1 cellular context compared by ENCODE assay signal in the genomic region with DNA sequence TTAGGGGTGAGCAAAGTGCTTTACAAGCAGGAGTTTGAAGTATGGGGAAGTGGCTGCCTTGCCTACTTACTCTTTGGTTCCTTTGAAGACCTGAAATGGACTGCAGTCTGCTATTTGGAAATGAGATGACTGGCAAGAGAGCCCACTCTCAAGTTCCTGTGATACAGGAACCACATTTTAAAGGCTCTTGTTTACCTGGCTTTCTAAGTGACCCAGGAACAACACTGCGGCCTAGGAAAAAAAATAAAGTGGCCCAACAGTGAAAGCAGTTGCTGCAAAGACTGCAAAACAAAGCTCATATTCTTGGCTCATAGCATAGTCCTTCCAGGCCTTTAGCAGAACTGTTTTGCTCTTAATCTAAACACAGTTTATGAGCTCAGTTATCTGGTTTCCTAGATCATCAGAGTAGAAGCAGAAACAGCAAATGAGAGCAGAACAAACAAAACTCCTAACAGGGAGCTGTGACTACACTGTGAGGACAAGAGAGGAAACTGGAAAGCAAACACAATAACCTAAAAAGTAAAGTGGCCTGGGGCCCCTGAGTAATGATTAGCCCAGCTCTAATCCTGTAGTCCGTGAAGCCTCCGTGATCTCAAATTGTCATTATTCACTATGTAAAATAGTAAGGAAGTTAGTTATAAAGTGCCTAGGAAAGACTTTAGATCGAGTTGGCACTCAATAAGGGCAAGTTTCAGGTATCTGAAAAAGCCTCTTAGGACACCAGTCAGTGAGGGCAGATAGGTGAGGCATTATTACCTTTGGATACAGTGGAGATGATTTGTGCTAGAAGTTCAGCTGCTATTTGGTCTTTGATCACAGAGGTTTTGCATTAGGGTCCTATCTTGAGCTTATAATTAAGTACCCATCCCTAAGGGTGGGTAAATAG.
TF ChIP-seq lines count a peak whose summit lies in the region.

No MANE protein-coding gene starts in this region.

TF ChIP-seq in HepG2, 621 proteins besides CTCF, POLR2A, EP300 and RAD21 (continues in another document):
- TF ChIP-seq FOXJ3 (CRISPR knock-in tag; IDR thresholded peaks at IDR 0.05; ENCODE audit: borderline replicate concordance) (peak; percentile 81), TFE3 (CRISPR knock-in tag; IDR thresholded peaks at IDR 0.05) (no peak), PRDM10 (CRISPR knock-in tag; IDR thresholded peaks at IDR 0.05; ENCODE audit: low read depth) (0 out of 2 replicates have a peak, but pooled peaks have one; percentile 23), ARID2 (CRISPR knock-in tag; IDR thresholded peaks at IDR 0.05; ENCODE audit: borderline replicate concordance) (peak; percentile 34; the same call in 1 of the 2 replicates), TOE1 (CRISPR knock-in tag; IDR thresholded peaks at IDR 0.05) (no peak), CCDC6 (CRISPR knock-in tag; IDR thresholded peaks at IDR 0.05) (no peak), ZNF160 (CRISPR knock-in tag; IDR thresholded peaks at IDR 0.05) (0 out of 2 replicates have a peak, but pooled peaks have one; percentile 47), ZNF350 (CRISPR knock-in tag; IDR thresholded peaks at IDR 0.05; ENCODE audit: borderline replicate concordance, low read depth) (no peak), CERS6 (CRISPR knock-in tag; IDR thresholded peaks at IDR 0.05) (no peak), ZSCAN9 (CRISPR knock-in tag; IDR thresholded peaks at IDR 0.05; ENCODE audit: borderline replicate concordance) (peak; percentile 60), BORCS8-MEF2B (CRISPR knock-in tag; IDR thresholded peaks at IDR 0.05) (no peak), ZNF792 (CRISPR knock-in tag; IDR thresholded peaks at IDR 0.05) (peak; percentile 78; the same call in 1 of the 2 replicates), BCL6 (CRISPR knock-in tag; IDR thresholded peaks at IDR 0.05) (peak; percentile 96), NKX3-1 (CRISPR knock-in tag; IDR thresholded peaks at IDR 0.05) (0 out of 2 replicates have a peak, but pooled peaks have one; percentile 35), ZNF513 (CRISPR knock-in tag; conservative IDR thresholded peaks at IDR 0.05) (no peak), TBX2 (CRISPR knock-in tag; IDR thresholded peaks at IDR 0.05; ENCODE audit: borderline replicate concordance) (peak; percentile 79), ZNF30 (CRISPR knock-in tag; IDR thresholded peaks at IDR 0.05) (no peak), ESRRA (CRISPR knock-in tag; IDR thresholded peaks at IDR 0.05; ENCODE audit: low read depth) (no peak), HIVEP1 (CRISPR knock-in tag; IDR thresholded peaks at IDR 0.05) (no peak), FOXO4 (CRISPR knock-in tag; conservative IDR thresholded peaks at IDR 0.05) (no peak), ASH2L (IDR thresholded peaks at IDR 0.05; ENCODE audit: insufficient read length, low read depth, low read length) (peak; percentile 91), ZNF501 (CRISPR knock-in tag; IDR thresholded peaks at IDR 0.05) (peak; percentile 2; the same call in 1 of the 2 replicates), KAT8 (CRISPR knock-in tag; IDR thresholded peaks at IDR 0.05) (peak; percentile 73), DNMT3B (CRISPR knock-in tag; conservative IDR thresholded peaks at IDR 0.05) (0 out of 2 replicates have a peak, but pooled peaks have one; percentile 47), KDM6A (CRISPR knock-in tag; IDR thresholded peaks at IDR 0.05; ENCODE audit: low read depth) (peak; percentile 51), ZNF780A (CRISPR knock-in tag; IDR thresholded peaks at IDR 0.05) (no peak), NR2F6 (IDR thresholded peaks at IDR 0.05) (peak; percentile 72), NR2F6 (CRISPR knock-in tag; IDR thresholded peaks at IDR 0.05) (peak; percentile 24; the same call in 1 of the 2 replicates), ZFP90 (CRISPR knock-in tag; IDR thresholded peaks at IDR 0.05; ENCODE audit: borderline replicate concordance) (peak; percentile 41; the same call in 1 of the 2 replicates), SALL2 (CRISPR knock-in tag; IDR thresholded peaks at IDR 0.05) (no peak)
- TF ChIP-seq, protein P1, sequence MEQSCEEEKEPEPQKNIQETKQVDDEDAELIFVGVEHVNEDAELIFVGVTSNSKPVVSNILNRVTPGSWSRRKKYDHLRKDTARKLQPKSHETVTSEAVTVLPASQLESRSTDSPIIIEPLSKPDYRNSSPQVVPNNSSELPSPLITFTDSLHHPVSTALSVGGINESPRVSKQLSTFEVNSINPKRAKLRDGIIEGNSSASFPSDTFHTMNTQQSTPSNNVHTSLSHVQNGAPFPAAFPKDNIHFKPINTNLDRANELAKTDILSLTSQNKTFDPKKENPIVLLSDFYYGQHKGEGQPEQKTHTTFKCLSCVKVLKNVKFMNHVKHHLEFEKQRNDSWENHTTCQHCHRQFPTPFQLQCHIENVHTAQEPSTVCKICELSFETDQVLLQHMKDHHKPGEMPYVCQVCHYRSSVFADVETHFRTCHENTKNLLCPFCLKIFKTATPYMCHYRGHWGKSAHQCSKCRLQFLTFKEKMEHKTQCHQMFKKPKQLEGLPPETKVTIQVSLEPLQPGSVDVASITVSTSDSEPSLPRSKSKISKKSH (CRISPR knock-in tag; IDR thresholded peaks at IDR 0.05; ENCODE audit: borderline replicate concordance), result no peak
- TF ChIP-seq, protein P2, sequence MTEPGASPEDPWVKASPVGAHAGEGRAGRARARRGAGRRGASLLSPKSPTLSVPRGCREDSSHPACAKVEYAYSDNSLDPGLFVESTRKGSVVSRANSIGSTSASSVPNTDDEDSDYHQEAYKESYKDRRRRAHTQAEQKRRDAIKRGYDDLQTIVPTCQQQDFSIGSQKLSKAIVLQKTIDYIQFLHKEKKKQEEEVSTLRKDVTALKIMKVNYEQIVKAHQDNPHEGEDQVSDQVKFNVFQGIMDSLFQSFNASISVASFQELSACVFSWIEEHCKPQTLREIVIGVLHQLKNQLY (CRISPR knock-in tag; IDR thresholded peaks at IDR 0.05), result peak; percentile 75
- TF ChIP-seq, protein P3, sequence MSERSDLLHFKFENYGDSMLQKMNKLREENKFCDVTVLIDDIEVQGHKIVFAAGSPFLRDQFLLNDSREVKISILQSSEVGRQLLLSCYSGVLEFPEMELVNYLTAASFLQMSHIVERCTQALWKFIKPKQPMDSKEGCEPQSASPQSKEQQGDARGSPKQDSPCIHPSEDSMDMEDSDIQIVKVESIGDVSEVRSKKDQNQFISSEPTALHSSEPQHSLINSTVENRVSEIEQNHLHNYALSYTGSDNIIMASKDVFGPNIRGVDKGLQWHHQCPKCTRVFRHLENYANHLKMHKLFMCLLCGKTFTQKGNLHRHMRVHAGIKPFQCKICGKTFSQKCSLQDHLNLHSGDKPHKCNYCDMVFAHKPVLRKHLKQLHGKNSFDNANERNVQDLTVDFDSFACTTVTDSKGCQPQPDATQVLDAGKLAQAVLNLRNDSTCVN (CRISPR knock-in tag; IDR thresholded peaks at IDR 0.05; ENCODE audit: borderline replicate concordance), result no peak
- TF ChIP-seq, protein P4, sequence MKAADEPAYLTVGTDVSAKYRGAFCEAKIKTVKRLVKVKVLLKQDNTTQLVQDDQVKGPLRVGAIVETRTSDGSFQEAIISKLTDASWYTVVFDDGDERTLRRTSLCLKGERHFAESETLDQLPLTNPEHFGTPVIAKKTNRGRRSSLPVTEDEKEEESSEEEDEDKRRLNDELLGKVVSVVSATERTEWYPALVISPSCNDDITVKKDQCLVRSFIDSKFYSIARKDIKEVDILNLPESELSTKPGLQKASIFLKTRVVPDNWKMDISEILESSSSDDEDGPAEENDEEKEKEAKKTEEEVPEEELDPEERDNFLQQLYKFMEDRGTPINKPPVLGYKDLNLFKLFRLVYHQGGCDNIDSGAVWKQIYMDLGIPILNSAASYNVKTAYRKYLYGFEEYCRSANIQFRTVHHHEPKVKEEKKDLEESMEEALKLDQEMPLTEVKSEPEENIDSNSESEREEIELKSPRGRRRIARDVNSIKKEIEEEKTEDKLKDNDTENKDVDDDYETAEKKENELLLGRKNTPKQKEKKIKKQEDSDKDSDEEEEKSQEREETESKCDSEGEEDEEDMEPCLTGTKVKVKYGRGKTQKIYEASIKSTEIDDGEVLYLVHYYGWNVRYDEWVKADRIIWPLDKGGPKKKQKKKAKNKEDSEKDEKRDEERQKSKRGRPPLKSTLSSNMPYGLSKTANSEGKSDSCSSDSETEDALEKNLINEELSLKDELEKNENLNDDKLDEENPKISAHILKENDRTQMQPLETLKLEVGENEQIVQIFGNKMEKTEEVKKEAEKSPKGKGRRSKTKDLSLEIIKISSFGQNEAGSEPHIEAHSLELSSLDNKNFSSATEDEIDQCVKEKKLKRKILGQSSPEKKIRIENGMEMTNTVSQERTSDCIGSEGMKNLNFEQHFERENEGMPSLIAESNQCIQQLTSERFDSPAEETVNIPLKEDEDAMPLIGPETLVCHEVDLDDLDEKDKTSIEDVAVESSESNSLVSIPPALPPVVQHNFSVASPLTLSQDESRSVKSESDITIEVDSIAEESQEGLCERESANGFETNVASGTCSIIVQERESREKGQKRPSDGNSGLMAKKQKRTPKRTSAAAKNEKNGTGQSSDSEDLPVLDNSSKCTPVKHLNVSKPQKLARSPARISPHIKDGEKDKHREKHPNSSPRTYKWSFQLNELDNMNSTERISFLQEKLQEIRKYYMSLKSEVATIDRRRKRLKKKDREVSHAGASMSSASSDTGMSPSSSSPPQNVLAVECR (CRISPR knock-in tag; IDR thresholded peaks at IDR 0.05; ENCODE audit: borderline replicate concordance), result peak; percentile 10; the same call in 1 of the 2 replicates
- TF ChIP-seq, protein P5, sequence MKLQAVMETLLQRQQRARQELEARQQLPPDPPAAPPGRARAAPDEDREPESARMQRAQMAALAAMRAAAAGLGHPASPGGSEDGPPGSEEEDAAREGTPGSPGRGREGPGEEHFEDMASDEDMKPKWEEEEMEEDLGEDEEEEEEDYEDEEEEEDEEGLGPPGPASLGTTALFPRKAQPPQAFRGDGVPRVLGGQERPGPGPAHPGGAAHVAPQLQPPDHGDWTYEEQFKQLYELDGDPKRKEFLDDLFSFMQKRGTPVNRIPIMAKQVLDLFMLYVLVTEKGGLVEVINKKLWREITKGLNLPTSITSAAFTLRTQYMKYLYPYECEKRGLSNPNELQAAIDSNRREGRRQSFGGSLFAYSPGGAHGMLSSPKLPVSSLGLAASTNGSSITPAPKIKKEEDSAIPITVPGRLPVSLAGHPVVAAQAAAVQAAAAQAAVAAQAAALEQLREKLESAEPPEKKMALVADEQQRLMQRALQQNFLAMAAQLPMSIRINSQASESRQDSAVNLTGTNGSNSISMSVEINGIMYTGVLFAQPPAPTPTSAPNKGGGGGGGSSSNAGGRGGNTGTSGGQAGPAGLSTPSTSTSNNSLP (IDR thresholded peaks at IDR 0.05; ENCODE audit: low read depth, low read length), result peak; percentile 65
